Comparison of ENCODE assay signal across 11 cellular contexts in the genomic region with DNA sequence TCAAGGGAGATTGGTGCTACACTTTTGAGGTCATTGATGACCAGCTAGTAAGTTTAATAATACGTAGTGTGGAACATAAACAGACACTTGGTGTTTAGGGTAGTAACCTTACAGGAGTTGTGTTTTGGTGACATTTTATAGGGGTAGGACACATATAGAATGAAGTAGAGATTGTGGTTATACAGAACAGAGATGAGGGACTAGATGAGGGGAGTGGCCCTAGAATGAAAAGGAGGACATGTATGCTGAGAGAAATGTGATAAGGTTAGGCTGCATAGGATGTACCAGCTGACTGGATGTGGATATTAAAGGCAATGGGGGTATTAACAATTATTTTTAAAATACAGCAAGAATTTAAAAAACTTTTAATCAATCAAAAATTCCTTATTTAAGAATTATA. TPM values are rescaled to one million over a fixed set of nuclear protein-coding genes. Genes with fewer than 3 reads are reported as not detected.
DNase-seq lines count a peak whose midpoint lies in the region; ATAC-seq lines count a peak whose summit lies in the region.
"Had no signal": no experiment of that assay in that cellular context is flagged by ENCODE, and none has a peak within 500 bp of the region (broad histone marks: within the 10 kb centered on the region; RNA-seq: fewer than 3 reads in every experiment).

No MANE protein-coding gene starts in this region.

- H3K4me3 Mint-ChIP-seq in activated CD8-positive, alpha-beta T cell treated with anti-CD3 and anti-CD28 coated beads, Interleukin-2, amount 10 ng/mL, durations not matched to agents 7 days and 5 days, result peak overlapping the region; percentile 23

- H3K27ac ChIP-seq in right cardiac atrium (ENCODE audit: low read length) (peak overlapping the region; percentile 45), muscle layer of colon (ENCODE audit: low read depth, low read length) (peak overlapping the region; percentile 46)
- H3K27ac ChIP-seq: BLaER1 treated with 17β-estradiol and CSF1 and Interleukin-3, amounts not matched to agents 10 nM and 100 nM had no signal

- H3K4me3 ChIP-seq in right cardiac atrium (ENCODE audit: low read length), result no peak overlapping the region
- no peak overlapping the region for H3K4me3 ChIP-seq in muscle layer of colon (ENCODE audit: low read depth in 1 of 2, low read length in 2 of 2)
- H3K4me3 ChIP-seq: BLaER1 treated with 17β-estradiol and CSF1 and Interleukin-3, amounts not matched to agents 10 nM and 100 nM had no signal

- H3K27ac Mint-ChIP-seq in activated CD8-positive, alpha-beta T cell treated with anti-CD3 and anti-CD28 coated beads, Interleukin-2, amount 10 ng/mL, durations not matched to agents 7 days and 5 days, result peak overlapping the region; percentile 13

- intact Hi-C loops in right cardiac atrium (cut with DNase I), result loop anchor here in 1 of 4 donors (10.0 kb wide), 1 partner anchor 48 kb away; no protein-coding TSS in a partner anchor
- intact Hi-C loops in left cardiac atrium (cut with DNase I), result no loop called here

- no peaks in the 10 kb centered on the region for H3K9me3 ChIP-seq in right cardiac atrium (ENCODE audit: control insufficient read depth, low read length)
- H3K9me3 ChIP-seq in muscle layer of colon (ENCODE audit: low read length), result no peaks in the 10 kb centered on the region
- H3K9me3 ChIP-seq: BLaER1 treated with 17β-estradiol and CSF1 and Interleukin-3, amounts not matched to agents 10 nM and 100 nM had no signal

- H3K4me1 ChIP-seq in right cardiac atrium (ENCODE audit: control insufficient read depth, insufficient read depth, low read length) (peaks cover 10% of the 10 kb centered on the region), muscle layer of colon (ENCODE audit: insufficient read depth, low read length) (peaks cover 71% of the 10 kb centered on the region)

- no peaks in the 10 kb centered on the region for H3K27me3 Mint-ChIP-seq in activated CD8-positive, alpha-beta T cell treated with anti-CD3 and anti-CD28 coated beads, Interleukin-2, amount 10 ng/mL, durations not matched to agents 7 days and 5 days (ENCODE audit: low read depth)

- ATAC-seq in right cardiac atrium, result no peak
- no peak for ATAC-seq in left cardiac atrium
- ATAC-seq in activated CD8-positive, alpha-beta T cell treated with anti-CD3 and anti-CD28 coated beads, Interleukin-2, amount 10 ng/mL, durations not matched to agents 7 days and 5 days, result peak; percentile 27
- no peak for ATAC-seq in GM19397 (IDR thresholded peaks at IDR 0.05; ENCODE audit: unreplicated experiment)

- no peaks in the 10 kb centered on the region for H3K36me3 ChIP-seq in muscle layer of colon (ENCODE audit: insufficient read depth, low read length)

- POLR2A ChIA-PET in activated CD8-positive, alpha-beta T cell treated with anti-CD3 and anti-CD28 coated beads, Interleukin-2, amount 10 ng/mL, durations not matched to agents 7 days and 5 days (lab: Charles Lee), result interaction anchor here (0.8 to 1.2 kb wide), 2 partner anchors 33 to 86 kb away, joined by 3 read pairs; no protein-coding TSS in a partner anchor

- DNase-seq in right cardiac atrium, result no peak
- no peak for DNase-seq in left cardiac atrium
- no peak for DNase-seq in activated CD8-positive, alpha-beta T cell treated with anti-CD3 and anti-CD28 coated beads, Interleukin-2, amount 10 ng/mL, durations not matched to agents 7 days and 5 days
- no peak for DNase-seq in stimulated activated CD8-positive, alpha-beta memory T cell treated with anti-CD3 and anti-CD28 coated beads, Interleukin-4, amount 100 ng/mL, for 48 hours
- no peak for DNase-seq in hepatic stellate cell (ENCODE audit: low spot score)
- DNase-seq in NCI-H1930 (lab: John Stamatoyannopoulos, UW), result no peak
- DNase-seq: head of caudate nucleus, T-helper 9 cell had no signal

- H3K9me3 Mint-ChIP-seq in activated CD8-positive, alpha-beta T cell treated with anti-CD3 and anti-CD28 coated beads, Interleukin-2, amount 10 ng/mL, durations not matched to agents 7 days and 5 days (ENCODE audit: insufficient read depth), result no peaks in the 10 kb centered on the region

- WGBS in right cardiac atrium, result 88% methylated on average over 1 of the region's 1 CpG

- H3K27me3 ChIP-seq in right cardiac atrium (ENCODE audit: control insufficient read depth, insufficient read depth) (no peaks in the 10 kb centered on the region), muscle layer of colon (ENCODE audit: control insufficient read depth in 1 of 2, insufficient read depth in 2 of 2, low read length in 2 of 2) (no peaks in the 10 kb centered on the region)
- H3K27me3 ChIP-seq: BLaER1 treated with 17β-estradiol and CSF1 and Interleukin-3, amounts not matched to agents 10 nM and 100 nM had no signal

- H3K4me1 Mint-ChIP-seq in activated CD8-positive, alpha-beta T cell treated with anti-CD3 and anti-CD28 coated beads, Interleukin-2, amount 10 ng/mL, durations not matched to agents 7 days and 5 days (ENCODE audit: low read depth), result peaks cover 71% of the 10 kb centered on the region

- peaks cover 54% of the 10 kb centered on the region for H3K36me3 Mint-ChIP-seq in activated CD8-positive, alpha-beta T cell treated with anti-CD3 and anti-CD28 coated beads, Interleukin-2, amount 10 ng/mL, durations not matched to agents 7 days and 5 days (ENCODE audit: low read depth)

- CTCF ChIA-PET in activated CD8-positive, alpha-beta T cell treated with anti-CD3 and anti-CD28 coated beads, Interleukin-2, amount 10 ng/mL, durations not matched to agents 7 days and 5 days (lab: Charles Lee), result interaction anchor here (1.3 to 5.2 kb wide), 6 partner anchors 8 to 93 kb away, joined by 3 to 27 read pairs (median 8); no protein-coding TSS in a partner anchor

- H3K9ac ChIP-seq in muscle layer of colon (ENCODE audit: low read length), result no peak overlapping the region
- H3K9ac ChIP-seq: BLaER1 treated with 17β-estradiol and CSF1 and Interleukin-3, amounts not matched to agents 10 nM and 100 nM had no signal

RNA-seq across cellular contexts. Expression of gene MBNL1, which starts 8.0 kb away (rescaled TPM):
- total RNA-seq in right cardiac atrium (100 to 1,000 TPM; 142 to 160 (median 154) TPM), left cardiac atrium (100 to 1,000 TPM; 141 to 154 TPM)
- polyA plus RNA-seq in right cardiac atrium, result 52.7 TPM
- 100 to 1,000 TPM; 469 to 504 TPM for total RNA-seq in activated CD8-positive, alpha-beta T cell treated with anti-CD3 and anti-CD28 coated beads, Interleukin-2, amount 10 ng/mL, durations not matched to agents 7 days and 5 days
